In genomic region chr20:44958276-44958675, GRCh38 we compare ENCODE assay signal across 3 cellular contexts.
TF ChIP-seq lines count a peak whose summit lies in the region.

No MANE protein-coding gene starts in this region.

TF ChIP-seq in SK-N-SH, 30 proteins besides CTCF, POLR2A, EP300 and RAD21 (continues in another document):
- no peak for TF ChIP-seq GABPA (IDR thresholded peaks at IDR 0.05; ENCODE audit: low read depth)
- no peak for TF ChIP-seq RXRA (IDR thresholded peaks at IDR 0.05; ENCODE audit: borderline replicate concordance, low read depth)
- no peak for TF ChIP-seq USF2 (IDR thresholded peaks at IDR 0.05; ENCODE audit: borderline replicate concordance, low read depth, low read length)
- TF ChIP-seq FOXM1 (IDR thresholded peaks at IDR 0.05; ENCODE audit: low read depth), result no peak
- TF ChIP-seq RCOR1 (IDR thresholded peaks at IDR 0.05; ENCODE audit: low read length), result no peak
- TF ChIP-seq IRF3 (IDR thresholded peaks at IDR 0.05; ENCODE audit: low read depth, low read length), result no peak
- no peak for TF ChIP-seq YY1 (IDR thresholded peaks at IDR 0.05; ENCODE audit: low read depth)
- TF ChIP-seq NRF1 (IDR thresholded peaks at IDR 0.05; ENCODE audit: low read depth, low read length), result no peak
- no peak for TF ChIP-seq USF1 (IDR thresholded peaks at IDR 0.05; ENCODE audit: borderline replicate concordance, low read depth)
- TF ChIP-seq ZBTB33 (IDR thresholded peaks at IDR 0.05; ENCODE audit: borderline replicate concordance, low read depth), result no peak
- TF ChIP-seq JUND (IDR thresholded peaks at IDR 0.05), result no peak
- no peak for TF ChIP-seq CHD2 (IDR thresholded peaks at IDR 0.05; ENCODE audit: low read length, partially characterized antibody)
- no peak for TF ChIP-seq EZH2phosphoT487 (IDR thresholded peaks at IDR 0.05; ENCODE audit: borderline replicate concordance, low read depth)

TF ChIP-seq in SK-N-SH treated with all-trans-retinoic acid at 6 μM for 48 hours, 23 proteins besides CTCF, POLR2A, EP300 and RAD21:
- TF ChIP-seq ZNF70 (CRISPR knock-in tag; IDR thresholded peaks at IDR 0.05), result no peak

TF ChIP-seq in GM12878, 131 proteins besides CTCF, POLR2A, EP300 and RAD21:
- no peak for TF ChIP-seq IKZF2 (IDR thresholded peaks at IDR 0.05)
- TF ChIP-seq CHD1 (IDR thresholded peaks at IDR 0.05; ENCODE audit: low read depth, low read length), result no peak
- TF ChIP-seq CEBPB (IDR thresholded peaks at IDR 0.05; ENCODE audit: borderline replicate concordance in 1 of 2, low read depth in 2 of 2, low read length in 2 of 2), result no peak
- no peak for TF ChIP-seq CBX3 (IDR thresholded peaks at IDR 0.05; ENCODE audit: borderline replicate concordance, low read depth)
- TF ChIP-seq HCFC1 (IDR thresholded peaks at IDR 0.05; ENCODE audit: low read length), result no peak
